ENCODE assay signal across 7 cellular contexts in the genomic region with DNA sequence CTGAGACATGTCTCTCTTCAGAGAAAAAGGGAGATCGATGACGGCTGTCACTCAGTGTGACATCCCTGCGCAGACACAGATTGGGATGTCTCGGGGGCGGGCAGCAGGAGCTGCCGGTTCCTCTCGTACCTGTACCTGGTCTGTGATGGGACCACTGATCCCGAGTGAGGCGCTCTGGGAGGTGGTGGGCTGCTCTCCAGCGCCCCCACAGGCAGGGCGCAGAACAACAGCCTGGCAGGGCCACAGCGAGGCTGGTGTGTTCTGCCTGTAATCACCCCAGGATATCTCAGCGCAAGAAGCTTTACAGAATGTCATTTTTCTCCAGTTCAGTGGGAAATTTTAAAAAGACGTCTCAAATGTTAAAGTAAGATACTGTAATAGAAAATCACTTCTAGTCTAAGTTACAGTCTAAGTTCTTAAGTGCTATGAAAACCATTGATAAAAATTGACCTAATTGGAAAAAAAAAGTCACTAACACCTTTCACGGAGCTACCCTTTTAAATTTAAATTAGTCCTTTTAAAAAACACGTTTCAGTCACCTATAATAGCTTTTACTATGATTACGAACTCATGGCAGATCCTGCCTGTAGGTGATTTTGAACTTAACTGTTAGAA.
DNase-seq lines count a peak whose midpoint lies in the region; ATAC-seq and TF ChIP-seq lines count a peak whose summit lies in the region.

No MANE protein-coding gene starts in this region.

- peaks cover 17% of the 10 kb centered on the region for H3K9me3 Mint-ChIP-seq in nephron progenitor cell

- peak; percentile 19 to 26 for DNase-seq in activated CD4-positive, alpha-beta T cell treated with anti-CD3 and anti-CD28 coated beads for 24 hours (ENCODE audit: low read depth in 2 of 2)
- DNase-seq in effector CD8-positive, alpha-beta T cell (lab: John Stamatoyannopoulos, UW): peak; percentile 27
- DNase-seq in nephron progenitor cell: peak; percentile 70
- no peak for DNase-seq in RKO (ENCODE audit: low spot score)
- DNase-seq in NCI-H2196 treated with DMSO at 0.1 percent for 48 hours (lab: John Stamatoyannopoulos, UW; ENCODE audit: unreplicated experiment): no peak

- no peak overlapping the region for H3K4me3 Mint-ChIP-seq in nephron progenitor cell

- ATAC-seq in GM18519 (IDR thresholded peaks at IDR 0.05; ENCODE audit: low FRiP score, unreplicated experiment): peak; percentile 85
- ATAC-seq in HG03342 (IDR thresholded peaks at IDR 0.05; ENCODE audit: unreplicated experiment): peak; percentile 83

- peaks cover 33% of the 10 kb centered on the region for H3K4me1 Mint-ChIP-seq in nephron progenitor cell

- peaks cover 3% of the 10 kb centered on the region for H3K27me3 Mint-ChIP-seq in nephron progenitor cell (ENCODE audit: low read depth, poor library complexity)

- no peak overlapping the region for H3K27ac Mint-ChIP-seq in nephron progenitor cell

- TF ChIP-seq CTCF in nephron progenitor cell (IDR thresholded peaks at IDR 0.05): peak; percentile 99

- no peaks in the 10 kb centered on the region for H3K36me3 Mint-ChIP-seq in nephron progenitor cell (ENCODE audit: low read depth)

Comparison
In these comparisons a context has a peak if more than half of its experiments do, and no peak if none do; other contexts are left out.
1. DNase-seq: peak in activated CD4-positive, alpha-beta T cell treated with anti-CD3 and anti-CD28 coated beads for 24 hours (2 of 2), effector CD8-positive, alpha-beta T cell (single experiment) and nephron progenitor cell (single experiment); none in RKO (single experiment) and NCI-H2196 treated with DMSO at 0.1 percent for 48 hours (single experiment).